17 cellular contexts compared by ENCODE assay signal in genomic region chr2:214471990-214472389, GRCh38.
DNase-seq lines count a peak whose midpoint lies in the region; FAIRE-seq and TF ChIP-seq lines count a peak whose summit lies in the region.
"Had no signal": no experiment of that assay in that cellular context is flagged by ENCODE, and none has a peak within 500 bp of the region (broad histone marks: within the 10 kb centered on the region; RNA-seq: fewer than 3 reads in every experiment).

No MANE protein-coding gene starts in this region.

- H3K9ac ChIP-seq in adipocyte (ENCODE audit: low read length) = no peak overlapping the region
- H3K9ac ChIP-seq: BLaER1, KMS-11 had no signal

- in situ Hi-C loops in brain microvascular endothelial cell (cut with HindIII; ENCODE audit: low pct_ligation_motif_present, low sequenced_read_pairs) = no loop called here

- H3K4me3 ChIP-seq in adipocyte (ENCODE audit: low read length) (no peak overlapping the region), brain microvascular endothelial cell (ENCODE audit: low read depth, low read length) (no peak overlapping the region)
- H3K4me3 ChIP-seq: A549, BLaER1, GM12878, GM23338 had no signal

- H3K36me3 ChIP-seq in adipocyte (ENCODE audit: control insufficient read depth, insufficient read depth, low read length, severe bottlenecking) (no peaks in the 10 kb centered on the region), brain microvascular endothelial cell (replicated peaks) (no peaks in the 10 kb centered on the region)
- H3K36me3 ChIP-seq: BLaER1 had no signal

- no peaks in the 10 kb centered on the region for H3K9me3 ChIP-seq in adipocyte (ENCODE audit: control insufficient read depth, low read length)
- H3K9me3 ChIP-seq: A549, BLaER1 had no signal

- no peaks in the 10 kb centered on the region for H3K27me3 ChIP-seq in adipocyte (replicated peaks; ENCODE audit: control insufficient read depth, insufficient read depth, low read length)
- no peaks in the 10 kb centered on the region for H3K27me3 ChIP-seq in brain microvascular endothelial cell (replicated peaks)
- H3K27me3 ChIP-seq: BLaER1 had no signal

- no peak overlapping the region for H3K27ac ChIP-seq in brain microvascular endothelial cell
- H3K27ac ChIP-seq: A549, BLaER1, KMS-11 had no signal

- FAIRE-seq in urothelium cell line (lab: Jason Lieb, UNC) = no peak
- FAIRE-seq: A549, GM12878, H54 had no signal

- H3K4me1 ChIP-seq in adipocyte (ENCODE audit: control insufficient read depth, insufficient read depth, low read length) = peaks cover under 1% of the 10 kb centered on the region
- H3K4me1 ChIP-seq: A549, BLaER1 had no signal

- no peak for TF ChIP-seq CTCF in brain microvascular endothelial cell (IDR thresholded peaks at IDR 0.05; ENCODE audit: low read depth, low read length, missing control alignments)

- peak; percentile 29 for DNase-seq in HCEC 1CT
- peak; percentile 15 for DNase-seq in adipocyte (ENCODE audit: low read depth)
- peak; percentile 1 for DNase-seq in brain microvascular endothelial cell
- no peak for DNase-seq in cortex of kidney (lab: John Stamatoyannopoulos, UW)
- no peak for DNase-seq in GM19240 (ENCODE audit: insufficient read length, low spot score)
- DNase-seq in A172 (ENCODE audit: low spot score) = no peak
- no peak for DNase-seq in urothelium cell line (ENCODE audit: low spot score)
- DNase-seq: CD4-positive, alpha-beta memory T cell; DMS153; DMS79; HFFc6 had no signal

Comparison
In these comparisons a context has a peak if more than half of its experiments do, and no peak if none do; other contexts are left out.
1. DNase-seq: peak in HCEC 1CT (single experiment), adipocyte (single experiment) and brain microvascular endothelial cell (single experiment); none in cortex of kidney (single experiment), GM19240 (single experiment), A172 (single experiment) and urothelium cell line (single experiment).